In the genomic region with DNA sequence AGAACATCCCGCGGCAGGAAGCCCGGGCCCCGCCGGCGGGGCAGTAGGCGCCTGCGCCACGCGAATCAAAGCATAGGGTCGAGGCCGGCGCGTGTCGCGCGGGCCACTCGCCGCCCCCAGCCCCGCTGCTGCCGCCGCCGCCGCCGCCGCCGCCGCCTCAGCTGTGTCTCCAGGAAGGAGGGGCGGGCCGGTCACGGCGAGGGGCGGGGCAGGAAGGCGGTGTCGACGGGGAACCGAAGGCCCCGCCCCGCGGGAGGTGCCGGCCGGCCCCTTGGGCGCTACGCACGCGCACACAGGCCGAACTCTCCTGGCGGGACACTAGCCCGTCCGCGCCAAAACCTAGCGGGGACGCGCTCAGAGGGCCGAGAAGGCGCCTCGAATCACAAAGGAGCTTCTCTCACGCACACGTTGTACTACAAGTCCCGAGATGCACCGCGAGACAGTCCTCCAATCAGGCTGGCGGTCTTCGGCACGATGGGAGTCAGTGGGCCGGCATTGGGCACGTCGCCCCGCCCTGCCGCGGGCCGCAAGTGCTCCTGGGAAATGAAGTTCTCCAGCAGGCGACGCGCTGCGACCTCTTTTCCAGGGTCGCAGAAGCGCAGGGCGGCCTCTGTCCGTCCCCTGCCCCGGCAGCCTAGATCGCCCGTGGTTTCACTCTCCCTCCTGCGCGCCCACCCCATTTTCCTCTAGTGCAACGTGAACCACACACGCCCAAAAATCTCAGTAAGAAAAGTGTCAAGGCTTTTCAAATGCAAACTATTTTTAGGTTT, we compare ENCODE assay signal across 8 cellular contexts. TPM values are rescaled to one million over a fixed set of nuclear protein-coding genes. Genes with fewer than 3 reads are reported as not detected.
DNase-seq lines count a peak whose midpoint lies in the region; ATAC-seq and TF ChIP-seq lines count a peak whose summit lies in the region.

TSS of gene RALGAPA2 (minus strand) at position 171 of the 770 bp plus-strand sequence. CDS start at position 7, 164 bp downstream.

- peak within 1 kb of the TSS; percentile 71 to 84 for H3K4me3 ChIP-seq in left lung

- H3K9me3 ChIP-seq in left lung = no peaks in the 10 kb centered on the region

- DNase-seq in C1 segment of cervical spinal cord (lab: John Stamatoyannopoulos, UW) (peak; percentile 59 to 98 (median 96)), NCI-H774 (lab: John Stamatoyannopoulos, UW) (peak; percentile 97), dermis blood vessel endothelial cell (peak; percentile 99), left lung (peak; percentile 97 to 99)
- DNase-seq in activated CD4-positive, alpha-beta T cell treated with anti-CD3 and anti-CD28 coated beads, Interleukin-2, amount 50 U/mL, for 4 hours = peak; percentile 94 to 95
- peak; percentile 94 to 95 for DNase-seq in stimulated activated CD4-positive, alpha-beta T cell treated with anti-CD3 and anti-CD28 coated beads, Interleukin-2, amount 100 ng/mL, for 48 hours

- intact Hi-C loops in left lung (cut with DNase I) = no loop called here

- TF ChIP-seq CTCF in left lung (IDR thresholded peaks at IDR 0.05) = no peak

- H3K36me3 ChIP-seq in left lung = no peaks in the 10 kb centered on the region

- H3K27ac ChIP-seq in left lung = peak within 1 kb of the TSS; percentile 95 to 96

- H3K27me3 ChIP-seq in left lung = no peaks in the 10 kb centered on the region

- peak; percentile 95 for ATAC-seq in GM19395 (IDR thresholded peaks at IDR 0.05; ENCODE audit: unreplicated experiment)
- ATAC-seq in HG03565 (IDR thresholded peaks at IDR 0.05; ENCODE audit: unreplicated experiment) = peak; percentile 91
- peak; percentile 96 for ATAC-seq in left lung

- peaks cover 4 to 45% of the 10 kb centered on the region in 2 donors for H3K4me1 ChIP-seq in left lung

RNA-seq across cellular contexts. Expression of gene RALGAPA2, which starts in this region (rescaled TPM):
- 76.6 and 102 TPM in 2 replicates for total RNA-seq in dermis blood vessel endothelial cell
- total RNA-seq in left lung = 10 to 100 TPM; 55.4 to 79.8 TPM

Comparison
In these comparisons a context has a peak if more than half of its experiments do, and no peak if none do; other contexts are left out.
1. Peak in every context shown above with its lines: DNase-seq, ATAC-seq, H3K4me3 ChIP-seq and H3K27ac ChIP-seq.